ENCODE assay signal across 13 cellular contexts in the genomic region with DNA sequence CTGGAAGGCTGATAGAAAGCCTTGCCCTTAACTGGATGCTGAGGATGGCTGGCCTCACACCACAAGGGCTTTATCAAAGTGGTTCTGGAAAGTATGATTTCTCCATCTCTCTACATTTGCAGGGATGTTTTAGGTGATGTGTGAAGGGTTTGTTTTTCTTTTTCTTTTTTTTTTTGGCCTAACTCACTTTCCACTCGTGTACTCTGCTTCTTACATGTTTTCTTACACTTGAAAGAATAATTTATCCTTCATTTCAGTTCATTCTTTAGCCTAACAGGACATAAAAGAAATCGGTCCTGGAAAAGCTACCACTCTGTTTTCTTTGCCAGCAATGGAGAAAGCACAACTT. TPM values are rescaled to one million over a fixed set of nuclear protein-coding genes. Genes with fewer than 3 reads are reported as not detected.
"Had no signal": no experiment of that assay in that cellular context is flagged by ENCODE, and none has a peak within 500 bp of the region (broad histone marks: within the 10 kb centered on the region; RNA-seq: fewer than 3 reads in every experiment).

No MANE protein-coding gene starts in this region.

- H3K27ac ChIP-seq: body of pancreas, dorsolateral prefrontal cortex, epithelial cell of prostate, neural progenitor cell, prostate gland, right atrium auricular region, stomach, testis had no signal

- H3K4me2 ChIP-seq: neural progenitor cell had no signal

- H3K4me1 ChIP-seq: neural progenitor cell, prostate gland, right atrium auricular region, stomach, testis had no signal

- FAIRE-seq: kidney, small intestine, TTC549 had no signal

- H3K27me3 ChIP-seq: body of pancreas, neural progenitor cell, right atrium auricular region, stomach, testis had no signal

- H3K36me3 ChIP-seq: neural progenitor cell, prostate gland, right atrium auricular region, stomach had no signal

- H3K9ac ChIP-seq: neural progenitor cell had no signal

- H2AFZ ChIP-seq: neural progenitor cell had no signal

- H3K4me3 ChIP-seq: body of pancreas, dorsolateral prefrontal cortex, lung, neural progenitor cell, prostate gland, right atrium auricular region, stomach, testis had no signal

- H3K9me3 ChIP-seq: body of pancreas, prostate gland, right atrium auricular region, stomach, testis had no signal

RNA-seq across cellular contexts. Expression of a gene that starts 41.2 kb away (rescaled TPM):
- total RNA-seq: myocyte had no signal
